Comparison of ENCODE assay signal across 25 cellular contexts in genomic region chr2:95388091-95388692, GRCh38.
"Had no signal": no experiment of that assay in that cellular context is flagged by ENCODE, and none has a peak within 500 bp of the region (broad histone marks: within the 10 kb centered on the region; RNA-seq: fewer than 3 reads in every experiment).

No MANE protein-coding gene starts in this region.

- H3K27me3 Mint-ChIP-seq: activated naive CD8-positive, alpha-beta T cell treated with anti-CD3 and anti-CD28 coated beads for 36 hours had no signal

- H3K4me3 ChIP-seq: breast epithelium, pancreas, skin epidermis, stomach, suprapubic skin, transverse colon, vagina had no signal

- H3K27ac Mint-ChIP-seq: activated CD8-positive, alpha-beta T cell treated with anti-CD3 and anti-CD28 coated beads, Interleukin-2, amount 10 ng/mL, durations not matched to agents 7 days and 5 days; activated naive CD8-positive, alpha-beta T cell treated with anti-CD3 and anti-CD28 coated beads for 36 hours; activated T-cell treated with anti-CD3 and anti-CD28 coated beads, Interleukin-2, amount 50 U/mL, for 24 hours; activated T-helper 17 cell treated with anti-CD3 and anti-CD28 coated beads, Interleukin-2, amount 50 U/mL, for 72 hours; immature natural killer cell; mesothelial cell of epicardium; naive thymus-derived CD8-positive, alpha-beta T cell; stimulated activated effector memory CD8-positive, alpha-beta T cell treated with anti-CD3 and anti-CD28 coated beads, Interleukin-12 subunit alpha, Interleukin-12 subunit beta, amount 100 ng/mL, for 72 hours; T-cell; T-helper 2 cell treated with Interferon-gamma antibody and Interleukin-4, amounts not matched to agents 5 μg/mL and 100 μg/mL, for 36 hours had no signal

- H3K4me3 Mint-ChIP-seq: activated CD8-positive, alpha-beta T cell treated with anti-CD3 and anti-CD28 coated beads, Interleukin-2, amount 10 ng/mL, durations not matched to agents 7 days and 5 days; activated naive CD8-positive, alpha-beta T cell treated with anti-CD3 and anti-CD28 coated beads for 36 hours; activated T-cell treated with anti-CD3 and anti-CD28 coated beads, Interleukin-2, amount 50 U/mL, for 24 hours; activated T-helper 17 cell treated with anti-CD3 and anti-CD28 coated beads, Interleukin-2, amount 50 U/mL, for 72 hours; immature natural killer cell; mesothelial cell of epicardium; naive thymus-derived CD8-positive, alpha-beta T cell; stimulated activated effector memory CD8-positive, alpha-beta T cell treated with anti-CD3 and anti-CD28 coated beads, Interleukin-12 subunit alpha, Interleukin-12 subunit beta, amount 100 ng/mL, for 72 hours; T-cell; T-helper 2 cell treated with Interferon-gamma antibody and Interleukin-4, amounts not matched to agents 5 μg/mL and 100 μg/mL, for 36 hours had no signal

- H3K4me1 Mint-ChIP-seq: activated naive CD8-positive, alpha-beta T cell treated with anti-CD3 and anti-CD28 coated beads for 36 hours; activated T-helper 17 cell treated with anti-CD3 and anti-CD28 coated beads, Interleukin-2, amount 50 U/mL, for 72 hours; immature natural killer cell; mesothelial cell of epicardium; stimulated activated effector memory CD8-positive, alpha-beta T cell treated with anti-CD3 and anti-CD28 coated beads, Interleukin-12 subunit alpha, Interleukin-12 subunit beta, amount 100 ng/mL, for 72 hours had no signal

- ATAC-seq: naive thymus-derived CD8-positive, alpha-beta T cell; pancreas had no signal

- H3K4me1 ChIP-seq: breast epithelium, foreskin keratinocyte had no signal

- H3K36me3 Mint-ChIP-seq: activated naive CD8-positive, alpha-beta T cell treated with anti-CD3 and anti-CD28 coated beads for 36 hours; immature natural killer cell; mesothelial cell of epicardium; naive thymus-derived CD8-positive, alpha-beta T cell; stimulated activated effector memory CD8-positive, alpha-beta T cell treated with anti-CD3 and anti-CD28 coated beads, Interleukin-12 subunit alpha, Interleukin-12 subunit beta, amount 100 ng/mL, for 72 hours; T-cell had no signal

- H3K27ac ChIP-seq: breast epithelium, foreskin keratinocyte, left ventricle myocardium inferior, pancreas, skin epidermis, stomach, suprapubic skin, transverse colon, vagina, VCaP had no signal

- H3K9me3 Mint-ChIP-seq: activated naive CD8-positive, alpha-beta T cell treated with anti-CD3 and anti-CD28 coated beads for 36 hours; activated T-cell treated with anti-CD3 and anti-CD28 coated beads, Interleukin-2, amount 50 U/mL, for 24 hours; activated T-helper 17 cell treated with anti-CD3 and anti-CD28 coated beads, Interleukin-2, amount 50 U/mL, for 72 hours; immature natural killer cell; mesothelial cell of epicardium; naive thymus-derived CD8-positive, alpha-beta T cell; stimulated activated effector memory CD8-positive, alpha-beta T cell treated with anti-CD3 and anti-CD28 coated beads, Interleukin-12 subunit alpha, Interleukin-12 subunit beta, amount 100 ng/mL, for 72 hours; T-cell; T-helper 2 cell treated with Interferon-gamma antibody and Interleukin-4, amounts not matched to agents 5 μg/mL and 100 μg/mL, for 36 hours had no signal

- H3K9me3 ChIP-seq: breast epithelium, left ventricle myocardium inferior, pancreas, stomach, suprapubic skin, transverse colon, vagina had no signal

- DNase-seq: activated CD4-positive, alpha-beta T cell treated with anti-CD3 and anti-CD28 coated beads for 1 hour; activated CD4-positive, alpha-beta T cell treated with anti-CD3 and anti-CD28 coated beads, Interleukin-2, amount 50 U/mL, for 1 hour; activated CD8-positive, alpha-beta T cell treated with anti-CD3 and anti-CD28 coated beads, Interleukin-2, amount 10 ng/mL, durations not matched to agents 7 days and 5 days; activated naive CD8-positive, alpha-beta T cell treated with anti-CD3 and anti-CD28 coated beads for 36 hours; activated T-cell treated with anti-CD3 and anti-CD28 coated beads, Interleukin-2, amount 50 U/mL, for 24 hours; cerebellar nuclear complex; effector CD4-positive, alpha-beta T cell; foreskin keratinocyte; immature natural killer cell; left ventricle myocardium inferior; naive thymus-derived CD8-positive, alpha-beta T cell; pancreas; stimulated activated CD4-positive, alpha-beta T cell treated with anti-CD3 and anti-CD28 coated beads, Interleukin-2, amount 100 ng/mL, for 24 hours; stomach; T-cell; transverse colon had no signal

- H3K27me3 ChIP-seq: foreskin keratinocyte, pancreas, suprapubic skin, transverse colon, vagina had no signal

- H3K36me3 ChIP-seq: breast epithelium, left ventricle myocardium inferior, pancreas, stomach, suprapubic skin, transverse colon, vagina had no signal
